ENCODE assay signal across 21 cellular contexts in the genomic region with DNA sequence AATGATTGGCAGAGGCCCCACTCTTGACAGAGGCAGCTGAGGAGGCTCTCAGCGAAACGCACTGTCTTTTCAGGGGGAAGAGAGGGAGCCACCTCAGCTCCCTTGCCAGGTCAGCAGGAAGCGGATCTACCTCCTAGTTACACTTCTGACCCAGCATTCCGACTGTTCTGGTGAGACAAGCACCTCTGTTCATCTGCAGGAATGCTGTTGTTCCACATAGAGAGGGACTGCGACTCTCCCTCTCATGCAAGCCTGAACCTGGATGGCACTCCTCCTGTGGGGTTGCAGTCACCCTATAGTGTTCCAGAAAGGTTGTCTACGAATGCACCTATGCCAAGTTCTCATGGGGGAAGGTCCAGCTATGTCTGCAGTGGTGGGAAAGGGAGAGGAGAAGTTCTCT.
"Had no signal": no experiment of that assay in that cellular context is flagged by ENCODE, and none has a peak within 500 bp of the region (broad histone marks: within the 10 kb centered on the region; RNA-seq: fewer than 3 reads in every experiment).

No MANE protein-coding gene starts in this region.

- H3K9me3 ChIP-seq: body of pancreas, gastrocnemius medialis, heart left ventricle, lower lobe of right lung, ovary, SK-N-SH, tibial nerve had no signal

- H3K27me3 Mint-ChIP-seq: activated CD4-positive, alpha-beta memory T cell treated with anti-CD3 and anti-CD28 coated beads for 36 hours; activated CD4-positive, alpha-beta T cell treated with anti-CD3 and anti-CD28 coated beads for 36 hours; activated naive CD4-positive, alpha-beta T cell treated with anti-CD3 and anti-CD28 coated beads, Interleukin-2, amount 50 U/mL, for 24 hours had no signal

- H3K27ac ChIP-seq: body of pancreas, coronary artery, gastrocnemius medialis, heart left ventricle, lower lobe of right lung, ovary, tibial nerve, WERI-Rb-1 had no signal

- H3K4me3 ChIP-seq: body of pancreas, coronary artery, gastrocnemius medialis, heart left ventricle, lower lobe of right lung, ovary, tibial nerve had no signal

- H3K36me3 ChIP-seq: gastrocnemius medialis, heart left ventricle, lower lobe of right lung, ovary, tibial nerve, WERI-Rb-1 had no signal

- ATAC-seq: activated CD4-positive, alpha-beta T cell treated with anti-CD3 and anti-CD28 coated beads for 36 hours had no signal

- H3K4me1 ChIP-seq: body of pancreas, gastrocnemius medialis, lower lobe of right lung, tibial nerve had no signal

- H3K27me3 ChIP-seq: body of pancreas, heart left ventricle, ovary, tibial nerve had no signal

- H3K4me3 Mint-ChIP-seq: activated CD4-positive, alpha-beta memory T cell treated with anti-CD3 and anti-CD28 coated beads for 36 hours; activated CD4-positive, alpha-beta T cell treated with anti-CD3 and anti-CD28 coated beads for 36 hours; activated naive CD4-positive, alpha-beta T cell treated with anti-CD3 and anti-CD28 coated beads, Interleukin-2, amount 50 U/mL, for 24 hours; T-helper 1 cell treated with Interleukin-12 subunit alpha and Interleukin-12 subunit beta and Interleukin-4 antibody, amounts not matched to agents 30 μg/mL and 1 μg/mL, for 36 hours had no signal

- H3K27ac Mint-ChIP-seq: activated CD4-positive, alpha-beta memory T cell treated with anti-CD3 and anti-CD28 coated beads for 36 hours; activated CD4-positive, alpha-beta T cell treated with anti-CD3 and anti-CD28 coated beads for 36 hours; activated naive CD4-positive, alpha-beta T cell treated with anti-CD3 and anti-CD28 coated beads, Interleukin-2, amount 50 U/mL, for 24 hours; T-helper 1 cell treated with Interleukin-12 subunit alpha and Interleukin-12 subunit beta and Interleukin-4 antibody, amounts not matched to agents 30 μg/mL and 1 μg/mL, for 36 hours had no signal

- DNase-seq: activated CD4-positive, alpha-beta memory T cell treated with anti-CD3 and anti-CD28 coated beads for 36 hours; activated CD4-positive, alpha-beta T cell treated with anti-CD3 and anti-CD28 coated beads for 36 hours; activated effector memory CD4-positive, alpha-beta T cell treated with anti-CD3 and anti-CD28 coated beads, Interleukin-2, amount 50 U/mL, for 16 hours; activated T-cell treated with anti-CD3 and anti-CD28 coated beads, Interleukin-2, amount 50 U/mL, for 48 hours; amniotic stem cell; central memory CD4-positive, alpha-beta T cell; gastrocnemius medialis; heart left ventricle; immature natural killer cell; left cardiac atrium; lower lobe of right lung; ovary; SK-N-SH; stimulated activated CD4-positive, alpha-beta T cell treated with anti-CD3 and anti-CD28 coated beads, Interleukin-2, amount 100 ng/mL, for 48 hours; stimulated activated naive CD4-positive, alpha-beta T cell; WERI-Rb-1 had no signal
